Comparison of ENCODE assay signal across 22 cellular contexts in genomic region chr4:66567551-66567950, GRCh38.
"Had no signal": no experiment of that assay in that cellular context is flagged by ENCODE, and none has a peak within 500 bp of the region (broad histone marks: within the 10 kb centered on the region; RNA-seq: fewer than 3 reads in every experiment).

No MANE protein-coding gene starts in this region.

- H3K27me3 ChIP-seq: breast epithelium, heart right ventricle, neutrophil, upper lobe of right lung had no signal

- ATAC-seq: activated T-cell treated with anti-CD3 and anti-CD28 coated beads, Interleukin-2, amount 50 U/mL, for 4 hours; heart right ventricle; left cardiac atrium; right cardiac atrium; stimulated activated naive CD8-positive, alpha-beta T cell treated with anti-CD3 and anti-CD28 coated beads, Interleukin-15, Interleukin-2, amounts not matched to agents 100 U/mL and 50 U/mL, for 24 hours; upper lobe of right lung had no signal

- H3K9me3 ChIP-seq: breast epithelium, heart right ventricle, neutrophil, upper lobe of right lung had no signal

- H3K36me3 Mint-ChIP-seq: activated naive CD8-positive, alpha-beta T cell; memory B cell had no signal

- H3K9me3 Mint-ChIP-seq: activated T-helper 2 cell treated with anti-CD3 and anti-CD28 coated beads, Interferon-gamma antibody, Interleukin-2, Interleukin-4, amounts not matched to agents 10 μg/mL and 5 μg/mL and 100 μg/mL, durations not matched to agents 14 hours and 24 hours and 36 hours; nephron had no signal

- H3K79me2 ChIP-seq: parathyroid adenoma had no signal

- H3K4me3 Mint-ChIP-seq: activated naive CD8-positive, alpha-beta T cell; activated T-cell treated with anti-CD3 and anti-CD28 coated beads, Interleukin-2, amount 50 U/mL, for 4 hours; central memory CD8-positive, alpha-beta T cell; memory B cell; nephron had no signal

- H2AFZ ChIP-seq: parathyroid adenoma had no signal

- DNase-seq: activated CD4-positive, alpha-beta T cell treated with anti-CD3 and anti-CD28 coated beads, Interleukin-2, amount 50 U/mL, for 4 hours; activated CD8-positive, alpha-beta memory T cell treated with anti-CD3 and anti-CD28 coated beads for 24 hours; activated CD8-positive, alpha-beta memory T cell treated with anti-CD3 and anti-CD28 coated beads, Interleukin-2, amount 50 U/mL, for 48 hours; activated naive CD4-positive, alpha-beta T cell; activated T-cell treated with anti-CD3 and anti-CD28 coated beads, Interleukin-2, amount 50 U/mL, for 4 hours; heart right ventricle; islet precursor cell; left cardiac atrium; right cardiac atrium; stimulated activated CD4-positive, alpha-beta T cell treated with anti-CD3 and anti-CD28 coated beads, Interleukin-12 subunit alpha, Interleukin-12 subunit beta, amount 100 ng/mL, for 4 hours; stimulated activated CD4-positive, alpha-beta T cell treated with anti-CD3 and anti-CD28 coated beads, Interleukin-4, amount 100 ng/mL, for 4 hours; stimulated activated naive CD8-positive, alpha-beta T cell treated with anti-CD3 and anti-CD28 coated beads, Interleukin-15, Interleukin-2, amounts not matched to agents 100 U/mL and 50 U/mL, for 24 hours; upper lobe of right lung had no signal

- H3K4me3 ChIP-seq: breast epithelium, heart right ventricle, upper lobe of right lung had no signal

- H3K9ac ChIP-seq: parathyroid adenoma had no signal

- H3K27ac ChIP-seq: breast epithelium, epithelial cell of prostate, heart right ventricle, neutrophil, parathyroid adenoma, upper lobe of right lung had no signal

- H3K36me3 ChIP-seq: breast epithelium, heart right ventricle, neutrophil, upper lobe of right lung had no signal

- H3K4me1 ChIP-seq: breast epithelium, heart right ventricle, parathyroid adenoma, upper lobe of right lung had no signal

- H3K27me3 Mint-ChIP-seq: activated naive CD8-positive, alpha-beta T cell; central memory CD8-positive, alpha-beta T cell; memory B cell had no signal

- H3K27ac Mint-ChIP-seq: activated naive CD8-positive, alpha-beta T cell; activated T-helper 2 cell treated with anti-CD3 and anti-CD28 coated beads, Interferon-gamma antibody, Interleukin-2, Interleukin-4, amounts not matched to agents 10 μg/mL and 5 μg/mL and 100 μg/mL, durations not matched to agents 14 hours and 24 hours and 36 hours; memory B cell; nephron had no signal

- H3K4me1 Mint-ChIP-seq: central memory CD8-positive, alpha-beta T cell; memory B cell; nephron had no signal
